Comparison of ENCODE assay signal across 2 cellular contexts in the genomic region with DNA sequence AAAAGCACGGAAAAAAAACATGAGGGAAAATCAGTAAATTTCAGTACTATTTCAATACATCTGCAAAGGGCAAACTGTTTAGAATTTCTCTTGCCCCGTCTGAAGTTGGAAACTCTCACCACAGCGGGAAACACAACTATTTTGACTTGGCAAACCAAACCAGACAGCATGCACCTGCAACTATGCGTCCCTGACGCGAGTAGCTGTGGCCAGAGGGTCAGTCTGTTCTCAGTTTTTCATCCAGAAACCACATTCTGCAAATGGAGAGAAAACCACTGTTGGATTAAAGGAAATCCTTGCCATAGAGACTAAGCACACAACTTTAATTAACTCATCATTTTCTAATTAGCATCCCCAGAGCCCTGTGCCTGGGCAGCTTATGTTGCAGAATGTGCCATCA.
TF ChIP-seq lines count a peak whose summit lies in the region.

No MANE protein-coding gene starts in this region.

TF ChIP-seq in SK-N-SH, 30 proteins besides CTCF, POLR2A, EP300 and RAD21:
- no peak for TF ChIP-seq TEAD4 (IDR thresholded peaks at IDR 0.05; ENCODE audit: borderline replicate concordance, insufficient read depth)
- TF ChIP-seq GABPA (IDR thresholded peaks at IDR 0.05; ENCODE audit: low read depth) = no peak
- no peak for TF ChIP-seq FOXM1 (IDR thresholded peaks at IDR 0.05; ENCODE audit: low read depth)
- TF ChIP-seq, protein P1, sequence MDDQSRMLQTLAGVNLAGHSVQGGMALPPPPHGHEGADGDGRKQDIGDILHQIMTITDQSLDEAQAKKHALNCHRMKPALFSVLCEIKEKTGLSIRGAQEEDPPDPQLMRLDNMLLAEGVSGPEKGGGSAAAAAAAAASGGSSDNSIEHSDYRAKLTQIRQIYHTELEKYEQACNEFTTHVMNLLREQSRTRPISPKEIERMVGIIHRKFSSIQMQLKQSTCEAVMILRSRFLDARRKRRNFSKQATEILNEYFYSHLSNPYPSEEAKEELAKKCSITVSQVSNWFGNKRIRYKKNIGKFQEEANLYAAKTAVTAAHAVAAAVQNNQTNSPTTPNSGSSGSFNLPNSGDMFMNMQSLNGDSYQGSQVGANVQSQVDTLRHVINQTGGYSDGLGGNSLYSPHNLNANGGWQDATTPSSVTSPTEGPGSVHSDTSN (IDR thresholded peaks at IDR 0.05) = no peak

TF ChIP-seq in SK-N-SH treated with all-trans-retinoic acid at 6 μM for 48 hours, 23 proteins besides CTCF, POLR2A, EP300 and RAD21:
- TF ChIP-seq GLIS3 (CRISPR knock-in tag; IDR thresholded peaks at IDR 0.05) (no peak), RARB (CRISPR knock-in tag; IDR thresholded peaks at IDR 0.05) (no peak), CSRNP3 (CRISPR knock-in tag; IDR thresholded peaks at IDR 0.05) (no peak), ZNF70 (CRISPR knock-in tag; IDR thresholded peaks at IDR 0.05) (no peak), ZC3H10 (CRISPR knock-in tag; IDR thresholded peaks at IDR 0.05) (no peak)
- TF ChIP-seq, protein P2, sequence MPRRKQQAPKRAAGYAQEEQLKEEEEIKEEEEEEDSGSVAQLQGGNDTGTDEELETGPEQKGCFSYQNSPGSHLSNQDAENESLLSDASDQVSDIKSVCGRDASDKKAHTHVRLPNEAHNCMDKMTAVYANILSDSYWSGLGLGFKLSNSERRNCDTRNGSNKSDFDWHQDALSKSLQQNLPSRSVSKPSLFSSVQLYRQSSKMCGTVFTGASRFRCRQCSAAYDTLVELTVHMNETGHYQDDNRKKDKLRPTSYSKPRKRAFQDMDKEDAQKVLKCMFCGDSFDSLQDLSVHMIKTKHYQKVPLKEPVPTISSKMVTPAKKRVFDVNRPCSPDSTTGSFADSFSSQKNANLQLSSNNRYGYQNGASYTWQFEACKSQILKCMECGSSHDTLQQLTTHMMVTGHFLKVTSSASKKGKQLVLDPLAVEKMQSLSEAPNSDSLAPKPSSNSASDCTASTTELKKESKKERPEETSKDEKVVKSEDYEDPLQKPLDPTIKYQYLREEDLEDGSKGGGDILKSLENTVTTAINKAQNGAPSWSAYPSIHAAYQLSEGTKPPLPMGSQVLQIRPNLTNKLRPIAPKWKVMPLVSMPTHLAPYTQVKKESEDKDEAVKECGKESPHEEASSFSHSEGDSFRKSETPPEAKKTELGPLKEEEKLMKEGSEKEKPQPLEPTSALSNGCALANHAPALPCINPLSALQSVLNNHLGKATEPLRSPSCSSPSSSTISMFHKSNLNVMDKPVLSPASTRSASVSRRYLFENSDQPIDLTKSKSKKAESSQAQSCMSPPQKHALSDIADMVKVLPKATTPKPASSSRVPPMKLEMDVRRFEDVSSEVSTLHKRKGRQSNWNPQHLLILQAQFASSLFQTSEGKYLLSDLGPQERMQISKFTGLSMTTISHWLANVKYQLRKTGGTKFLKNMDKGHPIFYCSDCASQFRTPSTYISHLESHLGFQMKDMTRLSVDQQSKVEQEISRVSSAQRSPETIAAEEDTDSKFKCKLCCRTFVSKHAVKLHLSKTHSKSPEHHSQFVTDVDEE (CRISPR knock-in tag; IDR thresholded peaks at IDR 0.05) = no peak
